ENCODE assay signal across 9 cellular contexts in genomic region chr5:178207183-178207916, GRCh38. TPM values are rescaled to one million over a fixed set of nuclear protein-coding genes. Genes with fewer than 3 reads are reported as not detected.
DNase-seq lines count a peak whose midpoint lies in the region; ATAC-seq and TF ChIP-seq lines count a peak whose summit lies in the region.
"Had no signal": no experiment of that assay in that cellular context is flagged by ENCODE, and none has a peak within 500 bp of the region (broad histone marks: within the 10 kb centered on the region; RNA-seq: fewer than 3 reads in every experiment).

No MANE protein-coding gene starts in this region.

- peaks cover 26% of the 10 kb centered on the region for H3K79me2 ChIP-seq in trophoblast cell (ENCODE audit: control insufficient read depth, insufficient read depth, low read length, poor library complexity)

- no peak overlapping the region for H4K12ac ChIP-seq in trophoblast cell (ENCODE audit: low read depth, low read length)

- DNase-seq in ELR (ENCODE audit: low read depth) (peak; percentile 68), Peyer's patch (peak in 2 of 3 donors; percentile 60 to 67), trophoblast cell (no peak)

- ATAC-seq in GM18520 (IDR thresholded peaks at IDR 0.05; ENCODE audit: unreplicated experiment) (no peak), HG02571 (IDR thresholded peaks at IDR 0.05; ENCODE audit: unreplicated experiment) (no peak), HG03280 (IDR thresholded peaks at IDR 0.05; ENCODE audit: unreplicated experiment) (no peak), HG03045 (IDR thresholded peaks at IDR 0.05; ENCODE audit: unreplicated experiment) (no peak)

- no peak overlapping the region for H2BK12ac ChIP-seq in trophoblast cell (ENCODE audit: low read length)

- TF ChIP-seq POLR2A in Peyer's patch (IDR thresholded peaks at IDR 0.05) = peak in 1 of 2 donors; percentile 65

- WGBS in esophagus, 2 donors = 58 to 61% methylated on average over 5 of the region's 5 CpGs
- no CpG with 5 or more reads among the region's 5 CpGs for WGBS in trophoblast cell (ENCODE audit: extremely low coverage, insufficient coverage, insufficient read length)

- H3K18ac ChIP-seq in trophoblast cell (ENCODE audit: low read length) = no peak overlapping the region

- H2BK120ac ChIP-seq in trophoblast cell (ENCODE audit: insufficient read depth, low read length, poor library complexity) = no peak overlapping the region

- no peak overlapping the region for H3K4me2 ChIP-seq in trophoblast cell (ENCODE audit: low read length)

- H3K79me1 ChIP-seq in trophoblast cell (ENCODE audit: low read length) = peaks cover 11% of the 10 kb centered on the region

- no peak overlapping the region for H4K8ac ChIP-seq in trophoblast cell (ENCODE audit: low read depth, low read length)

- H3K23ac ChIP-seq in trophoblast cell (ENCODE audit: low read length) = no peak overlapping the region

- H3K4me3 ChIP-seq in Peyer's patch (peak overlapping the region in 1 of 4 donors; percentile 87), esophagus (ENCODE audit: low read depth in 1 of 2, low read length in 2 of 2) (no peak overlapping the region), trophoblast cell (ENCODE audit: low read depth, low read length) (no peak overlapping the region)

- H3K9me3 ChIP-seq in Peyer's patch (no peaks in the 10 kb centered on the region), esophagus (ENCODE audit: control insufficient read depth in 2 of 2, insufficient read depth in 1 of 2, low read depth in 1 of 2, low read length in 1 of 2) (no peaks in the 10 kb centered on the region), trophoblast cell (ENCODE audit: insufficient read depth, low read depth, low read length) (no peaks in the 10 kb centered on the region)

- H3K9ac ChIP-seq in trophoblast cell (ENCODE audit: low read length) = no peak overlapping the region

- H3K27me3 ChIP-seq in Peyer's patch (no peaks in the 10 kb centered on the region), esophagus (ENCODE audit: control insufficient read depth in 1 of 2, insufficient read depth in 2 of 2, low read length in 2 of 2) (no peaks in the 10 kb centered on the region), trophoblast cell (ENCODE audit: insufficient read depth, low read length) (peaks cover 3% of the 10 kb centered on the region)

- no peak overlapping the region for H2AFZ ChIP-seq in trophoblast cell (ENCODE audit: insufficient read depth, low read length, poor library complexity)

- H3K14ac ChIP-seq in trophoblast cell (ENCODE audit: low read length) = no peak overlapping the region

- H2BK5ac ChIP-seq in trophoblast cell (ENCODE audit: low read depth, low read length, poor library complexity) = no peak overlapping the region

- H3K4me1 ChIP-seq in Peyer's patch (peaks cover 3 to 51% (median 13%) of the 10 kb centered on the region in 4 donors), esophagus (ENCODE audit: control insufficient read depth in 2 of 2, insufficient read depth in 2 of 2, low read length in 1 of 2) (peaks cover 4 to 20% of the 10 kb centered on the region in 2 donors), trophoblast cell (ENCODE audit: control insufficient read depth in 1 of 2, insufficient read depth in 2 of 2, low read length in 2 of 2) (peaks cover 0 to 13% of the 10 kb centered on the region in 2 experiments)

- H2AK5ac ChIP-seq in trophoblast cell (ENCODE audit: low read length) = no peak overlapping the region

- H3K27ac ChIP-seq in Peyer's patch (peak overlapping the region in 3 of 4 donors; percentile 97 to 99 (median 98)), esophagus (ENCODE audit: low read depth in 2 of 2, low read length in 1 of 2) (peak overlapping the region; percentile 63 to 80), trophoblast cell (ENCODE audit: low read depth, low read length) (no peak overlapping the region)

- no peak for TF ChIP-seq CTCF in Peyer's patch (IDR thresholded peaks at IDR 0.05)

- H4K91ac ChIP-seq in trophoblast cell (ENCODE audit: low read depth, low read length) = no peak overlapping the region

- peak overlapping the region; percentile 90 for H3K4ac ChIP-seq in trophoblast cell (ENCODE audit: low read depth, low read length)

- peaks cover 0 to 58% (median 0%) of the 10 kb centered on the region in 3 donors for H3K36me3 ChIP-seq in Peyer's patch
- H3K36me3 ChIP-seq in esophagus (ENCODE audit: control insufficient read depth in 2 of 2, insufficient read depth in 2 of 2, low read length in 1 of 2) = peaks cover 29 to 51% of the 10 kb centered on the region in 2 donors
- peaks cover 54 to 62% of the 10 kb centered on the region in 2 experiments for H3K36me3 ChIP-seq in trophoblast cell (ENCODE audit: control insufficient read depth in 1 of 2, insufficient read depth in 2 of 2, low read length in 2 of 2)

RNA-seq across cellular contexts. Expression of gene HNRNPAB, which starts 3.0 kb away (rescaled TPM):
- 100 to 1,000 TPM in 1 of 4 donors, 10 to 100 TPM in 3; 74.8 to 135 (median 81.4) TPM for total RNA-seq in Peyer's patch
- polyA plus RNA-seq in esophagus = 100 to 1,000 TPM; 146 to 154 TPM
- 170 and 172 TPM in 2 replicates for polyA plus RNA-seq in trophoblast cell (2013)

RNA-seq across cellular contexts. Expression of gene GMCL2, which starts 20.2 kb away (rescaled TPM):
- total RNA-seq in Peyer's patch = not detected
- not detected for polyA plus RNA-seq in esophagus
- polyA plus RNA-seq in trophoblast cell (2013) = not detected in 2 replicates
- total RNA-seq: activated CD8-positive, alpha-beta memory T cell treated with anti-CD3 and anti-CD28 coated beads for 36 hours had no signal

RNA-seq across cellular contexts. Expression of gene PHYKPL, which starts 25.3 kb away (rescaled TPM):
- total RNA-seq in Peyer's patch = 100 to 1,000 TPM; 180 to 441 (median 280) TPM
- 10 to 100 TPM; 21.1 to 35.8 TPM for polyA plus RNA-seq in esophagus
- polyA plus RNA-seq in trophoblast cell (2013) = 12.4 and 12.8 TPM in 2 replicates

RNA-seq across cellular contexts. Expression of gene NHP2, which starts 53.7 kb away (rescaled TPM):
- total RNA-seq in Peyer's patch = 10 to 100 TPM; 49.5 to 75.9 (median 62.0) TPM
- 100 to 1,000 TPM; 126 to 238 TPM for polyA plus RNA-seq in esophagus
- polyA plus RNA-seq in trophoblast cell (2013) = 123 TPM in 2 replicates

Comparison
In these comparisons a context has a peak if more than half of its experiments do, and no peak if none do; other contexts are left out.
1. DNase-seq: peak in ELR (single experiment) and Peyer's patch (2 of 3); none in trophoblast cell (0 of 2).